32 cellular contexts compared by ENCODE assay signal in the genomic region with DNA sequence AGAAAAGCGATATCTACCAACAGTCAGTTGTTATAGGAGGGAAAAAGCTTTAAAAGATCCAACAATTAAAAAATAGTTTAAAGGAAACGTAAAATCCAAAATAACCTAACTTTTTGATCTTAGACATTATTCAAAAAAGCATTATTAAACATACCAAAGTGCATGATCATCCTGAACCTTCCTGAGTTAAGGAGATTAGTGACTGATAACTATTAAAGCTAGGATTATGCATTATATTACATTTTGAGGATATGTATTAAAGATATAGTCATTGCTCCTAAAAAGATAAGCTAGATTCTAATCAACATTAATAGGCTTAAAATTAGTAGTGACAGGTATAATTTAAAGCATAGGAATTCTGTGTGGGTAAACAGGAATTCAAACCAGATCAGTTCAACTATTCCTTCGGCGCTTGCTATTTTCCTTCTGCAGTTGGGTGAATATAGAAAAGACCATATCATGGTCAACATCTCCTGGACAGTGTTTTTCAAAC.
A peak's percentile ranks its signal among the peaks of the same experiment; 100 is the strongest.
DNase-seq lines count a peak whose midpoint lies in the region; ATAC-seq, FAIRE-seq and TF ChIP-seq lines count a peak whose summit lies in the region.
"Had no signal": no experiment of that assay in that cellular context is flagged by ENCODE, and none has a peak within 500 bp of the region (broad histone marks: within the 10 kb centered on the region; RNA-seq: fewer than 3 reads in every experiment).

No MANE protein-coding gene starts in this region.

- WGBS in SK-N-SH (ENCODE audit: low lambda C conversion rate), result 57% methylated on average over 4 of the region's 4 CpGs

- H4K20me1 ChIP-seq in SK-N-SH (ENCODE audit: insufficient read depth) (no peaks in the 10 kb centered on the region), endothelial cell of umbilical vein (replicated peaks; ENCODE audit: control insufficient read depth, extremely low read depth, insufficient read depth, low read length) (no peaks in the 10 kb centered on the region)
- H4K20me1 ChIP-seq: BLaER1; BLaER1 treated with 17β-estradiol and CSF1 and Interleukin-3, amounts not matched to agents 10 nM and 100 nM had no signal

- intact Hi-C loops in endothelial cell of umbilical vein (cut with micrococcal nuclease), result no loop called here
- intact Hi-C loops in CD4-positive, alpha-beta T cell (cut with DNase I, micrococcal nuclease), result no loop called here

- no peak for DNase-seq in D721Med (ENCODE audit: insufficient read length, low spot score)
- DNase-seq in SK-N-SH, result no peak
- no peak for DNase-seq in endothelial cell of umbilical vein (ENCODE audit: low read depth, low spot score)
- DNase-seq in CD4-positive, alpha-beta T cell, result no peak
- DNase-seq in HFFc6, result no peak
- DNase-seq: 8988T; AML-193; BE2C; C1 segment of cervical spinal cord; Caco-2; Calu3; CD4-positive, alpha-beta memory T cell; CD4-positive, CD25-positive, alpha-beta regulatory T cell; CD8-positive, alpha-beta memory T cell; CD8-positive, alpha-beta T cell; COR-L47; DMS 273 treated with DMSO at 0.1 percent for 48 hours; DMS153; DMS53; DMS79; DMS79 treated with DMSO at 0.1 percent for 48 hours; DND-41 had no signal

- no peaks in the 10 kb centered on the region for H3K4me1 Mint-ChIP-seq in CD4-positive, alpha-beta T cell (ENCODE audit: low read depth)
- peaks cover 10% of the 10 kb centered on the region; the same call in 1 of the 2 replicates for H3K4me1 Mint-ChIP-seq in HFFc6 (ENCODE audit: low read depth)
- H3K4me1 Mint-ChIP-seq: B cell; CD14-positive monocyte; CD4-positive, alpha-beta memory T cell; CD4-positive, CD25-positive, alpha-beta regulatory T cell; CD8-positive, alpha-beta memory T cell had no signal

- no TSS peak for BruUV-seq in endothelial cell of umbilical vein (replicated peaks; lab: Mats Ljungman, UMichigan)

- no peaks in the 10 kb centered on the region for H3K27me3 Mint-ChIP-seq in CD4-positive, alpha-beta T cell
- peaks cover 3% of the 10 kb centered on the region for H3K27me3 Mint-ChIP-seq in HFFc6 (ENCODE audit: insufficient read depth)
- H3K27me3 Mint-ChIP-seq: B cell; CD4-positive, CD25-positive, alpha-beta regulatory T cell; CD8-positive, alpha-beta memory T cell had no signal

- H3K27ac Mint-ChIP-seq in CD4-positive, alpha-beta T cell, result no peak overlapping the region
- H3K27ac Mint-ChIP-seq in HFFc6, result no peak overlapping the region
- H3K27ac Mint-ChIP-seq: B cell; CD14-positive monocyte; CD4-positive, alpha-beta memory T cell; CD4-positive, CD25-positive, alpha-beta regulatory T cell; CD8-positive, alpha-beta memory T cell; CD8-positive, alpha-beta T cell had no signal

- H3K4me2 ChIP-seq in SK-N-SH (no peak overlapping the region), endothelial cell of umbilical vein (ENCODE audit: insufficient read depth, low read length) (no peak overlapping the region)
- H3K4me2 ChIP-seq: A549; BLaER1; BLaER1 treated with 17β-estradiol and CSF1 and Interleukin-3, amounts not matched to agents 10 nM and 100 nM had no signal

- H3K27me3 ChIP-seq in SK-N-SH (ENCODE audit: insufficient read depth) (no peaks in the 10 kb centered on the region), endothelial cell of umbilical vein (ENCODE audit: control insufficient read depth in 2 of 2, insufficient read depth in 2 of 2, low read length in 2 of 2) (peaks cover 0 to 3% of the 10 kb centered on the region in 2 experiments)
- H3K27me3 ChIP-seq in CD4-positive, alpha-beta T cell (ENCODE audit: control insufficient read depth, insufficient read depth, low read length), result no peaks in the 10 kb centered on the region
- H3K27me3 ChIP-seq: BE2C; BLaER1; BLaER1 treated with 17β-estradiol and CSF1 and Interleukin-3, amounts not matched to agents 10 nM and 100 nM had no signal

- H3K9me3 ChIP-seq in SK-N-SH (no peaks in the 10 kb centered on the region), endothelial cell of umbilical vein (replicated peaks; ENCODE audit: control insufficient read depth, insufficient read depth, low read length) (no peaks in the 10 kb centered on the region)
- H3K9me3 ChIP-seq in CD4-positive, alpha-beta T cell (ENCODE audit: control insufficient read depth, low read length), result no peaks in the 10 kb centered on the region
- H3K9me3 ChIP-seq: A549; BE2C; BLaER1; BLaER1 treated with 17β-estradiol and CSF1 and Interleukin-3, amounts not matched to agents 10 nM and 100 nM; Caco-2 had no signal

- TF ChIP-seq CTCF in D721Med (IDR thresholded peaks at IDR 0.05; ENCODE audit: insufficient read depth, missing control alignments) (no peak), SK-N-SH (IDR thresholded peaks at IDR 0.05) (no peak), endothelial cell of umbilical vein (IDR thresholded peaks at IDR 0.05; ENCODE audit: extremely low read depth in 1 of 2, insufficient read depth in 1 of 2, low read depth in 1 of 2, low read length in 2 of 2) (no peak), HFFc6 (IDR thresholded peaks at IDR 0.05) (no peak)
- no peak for TF ChIP-seq CTCF in CD4-positive, alpha-beta T cell (IDR thresholded peaks at IDR 0.05)

- no peak overlapping the region for H3K9ac ChIP-seq in SK-N-SH
- no peak overlapping the region for H3K9ac ChIP-seq in endothelial cell of umbilical vein (replicated peaks; ENCODE audit: extremely low read depth, insufficient read depth, low read length)
- H3K9ac ChIP-seq: BLaER1; BLaER1 treated with 17β-estradiol and CSF1 and Interleukin-3, amounts not matched to agents 10 nM and 100 nM had no signal

- peak in 1 of 2 experiments; percentile 65; a peak in 2 of 4 replicates for TF ChIP-seq EP300 in SK-N-SH (IDR thresholded peaks at IDR 0.05; ENCODE audit: borderline replicate concordance in 1 of 2, low read depth in 1 of 2, low read length in 1 of 2)

- no peak overlapping the region for H3K4me3 Mint-ChIP-seq in CD4-positive, alpha-beta T cell
- H3K4me3 Mint-ChIP-seq in HFFc6, result no peak overlapping the region
- H3K4me3 Mint-ChIP-seq: B cell; CD14-positive monocyte; CD4-positive, alpha-beta memory T cell; CD4-positive, CD25-positive, alpha-beta regulatory T cell; CD8-positive, alpha-beta memory T cell; CD8-positive, alpha-beta T cell had no signal

- peak; percentile 48 for FAIRE-seq in D721Med (lab: Jason Lieb, UNC)
- FAIRE-seq in endothelial cell of umbilical vein (lab: Jason Lieb, UNC), result peak; percentile 8
- FAIRE-seq: A549 had no signal

- no peaks in the 10 kb centered on the region for H3K36me3 Mint-ChIP-seq in CD4-positive, alpha-beta T cell (ENCODE audit: low read depth)
- H3K36me3 Mint-ChIP-seq in HFFc6 (ENCODE audit: low read depth), result no peaks in the 10 kb centered on the region
- H3K36me3 Mint-ChIP-seq: CD14-positive monocyte; CD4-positive, alpha-beta memory T cell; CD4-positive, CD25-positive, alpha-beta regulatory T cell; CD8-positive, alpha-beta memory T cell; CD8-positive, alpha-beta T cell had no signal

- H3K4me1 ChIP-seq in SK-N-SH (ENCODE audit: control insufficient read depth in 1 of 2, insufficient read depth in 2 of 2, low read depth in 1 of 2, low read length in 1 of 2) (peaks cover 0 to 4% of the 10 kb centered on the region in 2 experiments; a peak in 2 of 4 replicates), endothelial cell of umbilical vein (ENCODE audit: control insufficient read depth, extremely low read depth, insufficient read depth, low read length) (no peaks in the 10 kb centered on the region)
- H3K4me1 ChIP-seq: A549; BLaER1; BLaER1 treated with 17β-estradiol and CSF1 and Interleukin-3, amounts not matched to agents 10 nM and 100 nM; Caco-2 had no signal

- ATAC-seq in SK-N-SH treated with all-trans-retinoic acid at 6 μM for 48 hours, result peak; percentile 66
- no peak for ATAC-seq in GM21390 (IDR thresholded peaks at IDR 0.05; ENCODE audit: unreplicated experiment)
- no peak for ATAC-seq in CD4-positive, alpha-beta T cell (ENCODE audit: poor library complexity)
- ATAC-seq in GM21717 (IDR thresholded peaks at IDR 0.05; ENCODE audit: unreplicated experiment), result no peak
- ATAC-seq: A549; CD8-positive, alpha-beta T cell had no signal

- no peaks in the 10 kb centered on the region for H3K9me2 ChIP-seq in SK-N-SH

- H3K9me3 Mint-ChIP-seq in CD4-positive, alpha-beta T cell, result no peaks in the 10 kb centered on the region
- H3K9me3 Mint-ChIP-seq in HFFc6, result no peaks in the 10 kb centered on the region

- H3K4me3 ChIP-seq in SK-N-SH (ENCODE audit: low read depth in 2 of 2, low read length in 1 of 2) (no peak overlapping the region), endothelial cell of umbilical vein (replicated peaks in 1 of 3; ENCODE audit: insufficient read depth in 1 of 3, low read depth in 1 of 3, low read length in 3 of 3) (no peak overlapping the region)
- H3K4me3 ChIP-seq: A549; BLaER1; BLaER1 treated with 17β-estradiol and CSF1 and Interleukin-3, amounts not matched to agents 10 nM and 100 nM had no signal

- H2AFZ ChIP-seq in SK-N-SH (ENCODE audit: low read depth) (no peak overlapping the region), endothelial cell of umbilical vein (ENCODE audit: low read depth, low read length) (no peak overlapping the region)

- H3K27ac ChIP-seq in SK-N-SH (ENCODE audit: low read depth in 2 of 2, low read length in 1 of 2) (peak overlapping the region in 1 of 2 experiments; percentile 43; a peak in 1 of 4 replicates), endothelial cell of umbilical vein (ENCODE audit: insufficient read depth, low read depth, low read length) (no peak overlapping the region)
- no peak overlapping the region for H3K27ac ChIP-seq in CD4-positive, alpha-beta T cell (ENCODE audit: low read depth, low read length)
- H3K27ac ChIP-seq: 22Rv1; A549; BLaER1; BLaER1 treated with 17β-estradiol and CSF1 and Interleukin-3, amounts not matched to agents 10 nM and 100 nM; C4-2B had no signal

- dilution Hi-C loops in endothelial cell of umbilical vein (cut with MboI; ENCODE audit: extremely low pct_ligation_motif_present, low sequenced_read_pairs), result no loop called here

- no peaks in the 10 kb centered on the region for H3K79me2 ChIP-seq in SK-N-SH (ENCODE audit: insufficient read depth)
- H3K79me2 ChIP-seq in endothelial cell of umbilical vein (ENCODE audit: control insufficient read depth, insufficient read depth, low read length), result no peaks in the 10 kb centered on the region

- TF ChIP-seq POLR2A in endothelial cell of umbilical vein (IDR thresholded peaks at IDR 0.05; ENCODE audit: low read depth, low read length), result no peak

- H3K36me3 ChIP-seq in SK-N-SH (replicated peaks in 1 of 2; ENCODE audit: control insufficient read depth in 1 of 2, insufficient read depth in 2 of 2, low read length in 1 of 2) (no peaks in the 10 kb centered on the region), endothelial cell of umbilical vein (ENCODE audit: control insufficient read depth in 2 of 2, extremely low read depth in 1 of 2, insufficient read depth in 2 of 2, low read length in 2 of 2) (no peaks in the 10 kb centered on the region)
- H3K36me3 ChIP-seq: BE2C; BLaER1; BLaER1 treated with 17β-estradiol and CSF1 and Interleukin-3, amounts not matched to agents 10 nM and 100 nM had no signal

- POLR2A ChIA-PET in SK-N-SH (lab: Yijun Ruan, JAX) (no interaction called here), endothelial cell of umbilical vein (lab: Charles Lee) (no interaction called here)
- POLR2A ChIA-PET in CD4-positive, alpha-beta T cell (lab: Charles Lee), result no interaction called here

- no peaks in the 10 kb centered on the region for H3K9me1 ChIP-seq in endothelial cell of umbilical vein (replicated peaks; ENCODE audit: control insufficient read depth, extremely low read depth, insufficient read depth, low read length)

- CTCF ChIA-PET in SK-N-SH (lab: Yijun Ruan, JAX) (interaction anchor here (1.2 to 1.8 kb wide), 3 partner anchors 10 to 17 kb away, joined by 3 to 5 read pairs (median 3); no protein-coding TSS in a partner anchor), endothelial cell of umbilical vein (lab: Charles Lee) (interaction anchor here (0.6 kb wide), 1 partner anchor 11 kb away, joined by 3 read pairs; no protein-coding TSS in a partner anchor)
- CTCF ChIA-PET in CD4-positive, alpha-beta T cell (lab: Charles Lee), result no interaction called here

- H3F3A ChIP-seq in SK-N-SH (replicated peaks; ENCODE audit: insufficient read depth), result no peaks in the 10 kb centered on the region

- no peak for TF ChIP-seq RAD21 in SK-N-SH (IDR thresholded peaks at IDR 0.05; ENCODE audit: low read length)
